8 cellular contexts compared by ENCODE assay signal in the genomic region with DNA sequence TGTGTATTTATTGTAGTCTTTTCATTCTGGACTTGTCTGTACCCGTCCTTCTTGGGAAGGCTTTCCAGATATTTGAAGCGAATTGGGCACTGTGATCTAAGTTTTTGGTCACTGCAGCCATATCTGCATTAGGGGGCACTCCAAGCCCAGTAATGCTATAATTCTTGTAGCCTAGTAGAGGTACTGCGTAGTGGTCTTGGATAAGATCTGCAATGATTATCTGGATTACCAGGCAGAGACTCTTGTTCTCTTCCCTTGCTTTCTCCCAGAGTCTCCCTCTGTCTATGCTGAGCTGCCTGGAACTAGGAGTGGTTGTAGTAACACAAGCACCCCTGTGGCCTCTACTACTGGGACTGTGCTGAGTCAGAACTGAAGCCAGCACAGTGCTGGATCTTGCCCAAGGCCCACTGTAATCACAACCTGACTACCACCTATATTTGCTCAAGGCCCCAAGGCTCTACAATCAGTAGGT. TPM values are rescaled to one million over a fixed set of nuclear protein-coding genes. Genes with fewer than 3 reads are reported as not detected.
DNase-seq lines count a peak whose midpoint lies in the region; ATAC-seq, FAIRE-seq and TF ChIP-seq lines count a peak whose summit lies in the region.
"Had no signal": no experiment of that assay in that cellular context is flagged by ENCODE, and none has a peak within 500 bp of the region (broad histone marks: within the 10 kb centered on the region; RNA-seq: fewer than 3 reads in every experiment).

No MANE protein-coding gene starts in this region.

- no peaks in the 10 kb centered on the region for H3K4me1 Mint-ChIP-seq in activated CD8-positive, alpha-beta T cell treated with anti-CD3 and anti-CD28 coated beads, Interleukin-2, amount 10 ng/mL, durations not matched to agents 7 days and 5 days (ENCODE audit: low read depth)

- no peaks in the 10 kb centered on the region for H3K36me3 ChIP-seq in small intestine (ENCODE audit: control insufficient read depth in 2 of 2, insufficient read depth in 2 of 2, low read length in 2 of 2)

- no peaks in the 10 kb centered on the region for H3K36me3 Mint-ChIP-seq in activated CD8-positive, alpha-beta T cell treated with anti-CD3 and anti-CD28 coated beads, Interleukin-2, amount 10 ng/mL, durations not matched to agents 7 days and 5 days (ENCODE audit: low read depth)

- H3K27ac Mint-ChIP-seq in activated CD8-positive, alpha-beta T cell treated with anti-CD3 and anti-CD28 coated beads, Interleukin-2, amount 10 ng/mL, durations not matched to agents 7 days and 5 days = no peak overlapping the region

- no peak overlapping the region for H3K4me3 Mint-ChIP-seq in activated CD8-positive, alpha-beta T cell treated with anti-CD3 and anti-CD28 coated beads, Interleukin-2, amount 10 ng/mL, durations not matched to agents 7 days and 5 days

- intact Hi-C loops in Right ventricle myocardium superior (cut with DNase I) = no loop called here

- POLR2A ChIA-PET in activated CD8-positive, alpha-beta T cell treated with anti-CD3 and anti-CD28 coated beads, Interleukin-2, amount 10 ng/mL, durations not matched to agents 7 days and 5 days (lab: Charles Lee) = no interaction called here

- no peaks in the 10 kb centered on the region for H3K9me3 Mint-ChIP-seq in activated CD8-positive, alpha-beta T cell treated with anti-CD3 and anti-CD28 coated beads, Interleukin-2, amount 10 ng/mL, durations not matched to agents 7 days and 5 days (ENCODE audit: insufficient read depth)

- ATAC-seq in activated CD8-positive, alpha-beta T cell treated with anti-CD3 and anti-CD28 coated beads, Interleukin-2, amount 10 ng/mL, durations not matched to agents 7 days and 5 days = peak; percentile 58
- peak; percentile 73 for ATAC-seq in Right ventricle myocardium superior (ENCODE audit: poor library complexity)

- peak; percentile 57 for DNase-seq in HT1080 (ENCODE audit: low read depth)
- peak; percentile 43 for DNase-seq in activated CD8-positive, alpha-beta T cell treated with anti-CD3 and anti-CD28 coated beads, Interleukin-2, amount 10 ng/mL, durations not matched to agents 7 days and 5 days
- no peak for DNase-seq in Right ventricle myocardium superior
- DNase-seq in small intestine = peak; percentile 31
- DNase-seq in DMS153 (lab: John Stamatoyannopoulos, UW) = no peak
- DNase-seq in HK-2 (ENCODE audit: unreplicated experiment) = no peak

- TF ChIP-seq CTCF in GM12873 (IDR thresholded peaks at IDR 0.05; ENCODE audit: insufficient read depth, low read depth, low read length, missing control alignments) = peak; percentile 64

- H3K27me3 Mint-ChIP-seq in activated CD8-positive, alpha-beta T cell treated with anti-CD3 and anti-CD28 coated beads, Interleukin-2, amount 10 ng/mL, durations not matched to agents 7 days and 5 days (ENCODE audit: low read depth) = peaks cover 14% of the 10 kb centered on the region

- H3K4me3 ChIP-seq in small intestine (ENCODE audit: low read depth in 1 of 2, low read length in 2 of 2) = no peak overlapping the region
- H3K4me3 ChIP-seq: skin epidermis had no signal

- CTCF ChIA-PET in activated CD8-positive, alpha-beta T cell treated with anti-CD3 and anti-CD28 coated beads, Interleukin-2, amount 10 ng/mL, durations not matched to agents 7 days and 5 days (lab: Charles Lee) = no interaction called here

- no peaks in the 10 kb centered on the region for H3K27me3 ChIP-seq in small intestine (ENCODE audit: control insufficient read depth in 2 of 2, insufficient read depth in 2 of 2, low read length in 2 of 2)

- no peaks in the 10 kb centered on the region for H3K9me3 ChIP-seq in small intestine (ENCODE audit: control insufficient read depth, low read depth)

- no peak for FAIRE-seq in small intestine (lab: Jason Lieb, UNC)

- no peaks in the 10 kb centered on the region for H3K4me1 ChIP-seq in small intestine (ENCODE audit: control insufficient read depth in 2 of 2, insufficient read depth in 1 of 2, low read depth in 1 of 2, low read length in 1 of 2)

- peak overlapping the region in 1 of 2 donors; percentile 11 for H3K27ac ChIP-seq in small intestine (ENCODE audit: low read depth in 1 of 2, low read length in 1 of 2)
- H3K27ac ChIP-seq: skin epidermis had no signal

- WGBS in small intestine, 3 donors = 24 to 52% (median 51%) methylated on average over 3 of the region's 3 CpGs

RNA-seq across cellular contexts. Expression of a gene that starts 30.0 kb away (rescaled TPM):
- 157 and 204 TPM in 2 replicates for total RNA-seq in HT1080 (2014; rRNA removed; shearing (Covaris generic))
- polyA plus RNA-seq in HT1080 (2015; cell fraction: cytosol; rRNA removed) = 129 and 174 TPM in 2 replicates
- polyA plus RNA-seq in HT1080 (2015; cell fraction: nucleus; rRNA removed) = 976 and 1,143 TPM in 2 replicates
- total RNA-seq in activated CD8-positive, alpha-beta T cell treated with anti-CD3 and anti-CD28 coated beads, Interleukin-2, amount 10 ng/mL, durations not matched to agents 7 days and 5 days = 100 to 1,000 TPM; 194 to 200 TPM
- total RNA-seq in Right ventricle myocardium superior = 144 TPM
- polyA plus RNA-seq in small intestine = 10 to 100 TPM; 27.8 to 69.4 (median 32.9) TPM

Comparison
In these comparisons a context has a peak if more than half of its experiments do, and no peak if none do; other contexts are left out.
1. DNase-seq: peak in HT1080 (single experiment), activated CD8-positive, alpha-beta T cell treated with anti-CD3 and anti-CD28 coated beads, Interleukin-2, amount 10 ng/mL, durations not matched to agents 7 days and 5 days (single experiment) and small intestine (single experiment); none in Right ventricle myocardium superior (single experiment), DMS153 (single experiment) and HK-2 (single experiment).